Comparison of ENCODE assay signal across 11 cellular contexts in genomic region chr7:131540491-131541162, GRCh38. TPM values are rescaled to one million over a fixed set of nuclear protein-coding genes. Genes with fewer than 3 reads are reported as not detected.
DNase-seq lines count a peak whose midpoint lies in the region; TF ChIP-seq lines count a peak whose summit lies in the region.
"Had no signal": no experiment of that assay in that cellular context is flagged by ENCODE, and none has a peak within 500 bp of the region (broad histone marks: within the 10 kb centered on the region; RNA-seq: fewer than 3 reads in every experiment).

No MANE protein-coding gene starts in this region.

- CTCF ChIA-PET in mammary epithelial cell (lab: Charles Lee; ENCODE audit: low non-redundant PET) = no interaction called here

- H3K9me3 Mint-ChIP-seq in neural crest cell = no peaks in the 10 kb centered on the region
- H3K9me3 Mint-ChIP-seq: activated naive CD4-positive, alpha-beta T cell treated with anti-CD3 and anti-CD28 coated beads, Interleukin-2, amount 50 U/mL, for 24 hours had no signal

- no peaks in the 10 kb centered on the region for H4K20me1 ChIP-seq in mammary epithelial cell (ENCODE audit: insufficient read depth, low read length)

- H3K9ac ChIP-seq in mammary epithelial cell (ENCODE audit: insufficient read depth, low read length) = no peak overlapping the region

- in situ Hi-C loops in mammary epithelial cell (cut with MboI; ENCODE audit: low sequenced_read_pairs in 2 of 2) = no loop called here

- H3K4me1 ChIP-seq in breast epithelium = no peaks in the 10 kb centered on the region
- H3K4me1 ChIP-seq in mammary epithelial cell (ENCODE audit: insufficient read depth, low read length) = peaks cover 6% of the 10 kb centered on the region

- H3K4me1 Mint-ChIP-seq in neural crest cell = peaks cover 15% of the 10 kb centered on the region
- H3K4me1 Mint-ChIP-seq: activated naive CD4-positive, alpha-beta T cell treated with anti-CD3 and anti-CD28 coated beads, Interleukin-2, amount 50 U/mL, for 24 hours had no signal

- DNase-seq in breast epithelium (ENCODE audit: low spot score in 2 of 2) (no peak), mammary epithelial cell (no peak), cardiac septum (ENCODE audit: low spot score) (peak; percentile 75), neural crest cell (ENCODE audit: low read depth, low spot score) (no peak), NCI-H446 treated with DMSO at 0.1 percent for 48 hours (lab: John Stamatoyannopoulos, UW) (no peak), hippocampal formation (lab: John Stamatoyannopoulos, UW) (no peak), NCI-H524 treated with DMSO at 0.1 percent for 48 hours (lab: John Stamatoyannopoulos, UW) (no peak)
- no peak for DNase-seq in activated CD8-positive, alpha-beta memory T cell treated with anti-CD3 and anti-CD28 coated beads for 24 hours
- DNase-seq: activated CD4-positive, alpha-beta T cell treated with anti-CD3 and anti-CD28 coated beads, Interleukin-2, amount 50 U/mL, for 1 hour; NCI-H510A treated with DMSO at 0.1 percent for 48 hours had no signal

- BruUV-seq in mammary epithelial cell (replicated peaks; lab: Mats Ljungman, UMichigan) = no TSS peak

- H3K27ac Mint-ChIP-seq in neural crest cell (ENCODE audit: unreplicated experiment) = peak overlapping the region; percentile 29
- H3K27ac Mint-ChIP-seq: activated naive CD4-positive, alpha-beta T cell treated with anti-CD3 and anti-CD28 coated beads, Interleukin-2, amount 50 U/mL, for 24 hours had no signal

- H2AFZ ChIP-seq in mammary epithelial cell (ENCODE audit: low read depth, low read length) = no peak overlapping the region

- no peaks in the 10 kb centered on the region for H3K79me2 ChIP-seq in mammary epithelial cell (ENCODE audit: insufficient read depth, low read length)

- dilution Hi-C loops in mammary epithelial cell (cut with HindIII; ENCODE audit: low sequenced_read_pairs) = no loop called here

- no peaks in the 10 kb centered on the region for H3K36me3 Mint-ChIP-seq in neural crest cell (ENCODE audit: low read depth)
- H3K36me3 Mint-ChIP-seq: activated naive CD4-positive, alpha-beta T cell treated with anti-CD3 and anti-CD28 coated beads, Interleukin-2, amount 50 U/mL, for 24 hours had no signal

- H3K36me3 ChIP-seq in breast epithelium (no peaks in the 10 kb centered on the region), mammary epithelial cell (ENCODE audit: insufficient read depth, low read length) (no peaks in the 10 kb centered on the region)

- peaks cover 4% of the 10 kb centered on the region for H3K27me3 Mint-ChIP-seq in neural crest cell (ENCODE audit: low read depth)
- H3K27me3 Mint-ChIP-seq: activated naive CD4-positive, alpha-beta T cell treated with anti-CD3 and anti-CD28 coated beads, Interleukin-2, amount 50 U/mL, for 24 hours had no signal

- H3K27me3 ChIP-seq in breast epithelium (no peaks in the 10 kb centered on the region), mammary epithelial cell (ENCODE audit: insufficient read depth, low read length) (no peaks in the 10 kb centered on the region)

- 66% methylated on average over 14 of the region's 18 CpGs for WGBS in mammary epithelial cell (ENCODE audit: low coverage, missing lambda C conversion rate)

- H3K27ac ChIP-seq in breast epithelium = peak overlapping the region; percentile 74 to 84
- no peak overlapping the region for H3K27ac ChIP-seq in mammary epithelial cell (ENCODE audit: insufficient read depth, low read depth, low read length)

- H3K4me3 ChIP-seq in breast epithelium = no peak overlapping the region
- no peak overlapping the region for H3K4me3 ChIP-seq in mammary epithelial cell (replicated peaks in 1 of 3; ENCODE audit: insufficient read depth in 1 of 3, low read depth in 2 of 3, low read length in 3 of 3)

- TF ChIP-seq CTCF in breast epithelium (IDR thresholded peaks at IDR 0.05) (peak in 2 of 3 donors; percentile 47 to 57), mammary epithelial cell (conservative IDR thresholded peaks at IDR 0.05 in 1 of 2, IDR thresholded peaks at IDR 0.05 in 1 of 2; ENCODE audit: extremely low read depth in 1 of 2, insufficient read depth in 1 of 2, low read depth in 1 of 2, low read length in 2 of 2) (no peak), neural crest cell (conservative IDR thresholded peaks at IDR 0.05) (no peak)

- no peak overlapping the region for H3K4me2 ChIP-seq in mammary epithelial cell (ENCODE audit: insufficient read depth, low read depth, low read length)

- H3K9me3 ChIP-seq in breast epithelium (no peaks in the 10 kb centered on the region), mammary epithelial cell (replicated peaks; ENCODE audit: insufficient read depth, low read length) (no peaks in the 10 kb centered on the region)

- no peak for TF ChIP-seq POLR2A in breast epithelium (IDR thresholded peaks at IDR 0.05)

- no peak overlapping the region for H3K4me3 Mint-ChIP-seq in neural crest cell
- H3K4me3 Mint-ChIP-seq: activated naive CD4-positive, alpha-beta T cell treated with anti-CD3 and anti-CD28 coated beads, Interleukin-2, amount 50 U/mL, for 24 hours had no signal

- intact Hi-C loops in breast epithelium (cut with DNase I; ENCODE audit: low total_unique reads) = no loop called here
- intact Hi-C loops in mammary epithelial cell (cut with micrococcal nuclease) = no loop called here
- intact Hi-C loops in cardiac septum (cut with DNase I) = loop anchor here (5.0 kb wide), 1 partner anchor 87 kb away; no protein-coding TSS in a partner anchor

RNA-seq across cellular contexts. Expression of gene PODXL, which starts 15.8 kb away (rescaled TPM):
- total RNA-seq in breast epithelium (10 to 100 TPM; 20.3 to 55.6 (median 33.1) TPM), mammary epithelial cell (under 1 TPM; 0.50 to 0.56 TPM), cardiac septum (76.2 TPM), neural crest cell (21.4 and 22.5 TPM in 2 replicates)
- 0.16 TPM for polyA plus RNA-seq in mammary epithelial cell
- polyA minus RNA-seq in mammary epithelial cell = not detected

Comparison
In these comparisons a context has a peak if more than half of its experiments do, and no peak if none do; other contexts are left out.
1. CTCF ChIP-seq: peak in breast epithelium (2 of 3); none in mammary epithelial cell (0 of 2) and neural crest cell (single experiment).
2. RNA of gene PODXL, which starts 15.8 kb away (total RNA-seq): 76.2 TPM in cardiac septum (single experiment), 20.3 to 55.6 TPM in breast epithelium and 21.4 to 22.5 TPM in neural crest cell; 0.50 to 0.56 TPM in mammary epithelial cell; every median in the first group is over 10 times any median in the second.